Comparison of ENCODE assay signal across 1 cellular context in genomic region chr18:61738042-61738441, GRCh38.
TF ChIP-seq lines count a peak whose summit lies in the region.

No MANE protein-coding gene starts in this region.

TF ChIP-seq in endothelial cell of umbilical vein, 7 proteins besides CTCF, POLR2A, EP300 and RAD21 (continued from another document):
- TF ChIP-seq MAX (IDR thresholded peaks at IDR 0.05; ENCODE audit: insufficient read depth, insufficient read length) (no peak), MYC (IDR thresholded peaks at IDR 0.05; ENCODE audit: low read depth, low read length) (no peak)
